11 cellular contexts compared by ENCODE assay signal in the genomic region with DNA sequence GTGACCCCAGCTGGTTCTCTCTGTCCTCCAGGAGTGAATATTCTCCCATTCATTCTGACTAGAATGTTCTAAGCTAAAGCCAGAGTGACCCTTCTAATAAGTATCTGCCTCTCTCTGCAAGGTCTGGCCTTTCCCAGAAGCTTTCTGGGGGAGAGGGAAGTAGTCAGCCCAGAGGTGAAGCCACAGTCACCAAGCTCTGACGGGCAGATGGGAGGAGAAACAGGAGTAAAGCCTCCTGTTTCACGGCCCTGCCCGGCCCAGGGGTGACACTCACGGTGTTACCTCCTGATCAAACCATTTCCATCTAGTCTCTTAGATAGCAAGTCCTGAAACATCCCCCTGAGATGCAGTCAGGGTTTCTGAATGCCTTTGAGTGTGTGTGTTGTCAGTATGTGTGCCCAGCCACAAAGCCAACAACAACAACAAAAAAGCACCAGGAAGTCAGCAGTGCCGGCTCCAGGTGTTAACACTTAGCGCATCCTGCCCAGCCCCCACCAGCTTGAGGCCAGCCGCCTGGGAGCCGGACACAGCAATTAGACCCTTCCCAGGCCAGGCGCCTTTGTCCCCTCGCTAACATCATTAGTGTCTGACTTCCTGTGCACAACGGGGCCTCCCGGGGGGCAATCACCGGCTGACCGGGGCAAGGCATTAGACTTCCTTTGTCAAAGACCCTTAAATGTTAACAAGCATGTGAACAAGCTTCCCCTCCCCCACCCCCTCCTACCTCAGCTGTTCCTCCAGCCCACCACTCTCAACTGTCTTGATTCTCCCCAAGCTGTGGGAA. TPM values are rescaled to one million over a fixed set of nuclear protein-coding genes. Genes with fewer than 3 reads are reported as not detected.
DNase-seq lines count a peak whose midpoint lies in the region; ATAC-seq and TF ChIP-seq lines count a peak whose summit lies in the region.
"Had no signal": no experiment of that assay in that cellular context is flagged by ENCODE, and none has a peak within 500 bp of the region (broad histone marks: within the 10 kb centered on the region; RNA-seq: fewer than 3 reads in every experiment).

No MANE protein-coding gene starts in this region.

- peak in 1 of 2 donors; percentile 46 for TF ChIP-seq EP300 in tibial nerve (IDR thresholded peaks at IDR 0.05)

- H3K36me3 ChIP-seq in heart right ventricle (no peaks in the 10 kb centered on the region), right atrium auricular region (no peaks in the 10 kb centered on the region), SJCRH30 (no peaks in the 10 kb centered on the region), iPS-15b (ENCODE audit: control insufficient read depth, insufficient read depth, low read length) (no peaks in the 10 kb centered on the region), tibial nerve (no peaks in the 10 kb centered on the region)

- DNase-seq in heart right ventricle (peak; percentile 21 to 43), right atrium auricular region (ENCODE audit: low spot score) (no peak), SJCRH30 (peak; percentile 83 to 89), tibial nerve (ENCODE audit: low spot score in 2 of 2) (peak; percentile 51 to 55), OCI-M2 (lab: John Stamatoyannopoulos, UW; ENCODE audit: unreplicated experiment) (no peak)
- no peak for DNase-seq in activated T-helper 1 cell treated with anti-CD3 and anti-CD28 coated beads, Interleukin-12 subunit alpha, Interleukin-12 subunit beta, Interleukin-2, Interleukin-4 antibody, amounts not matched to agents 30 ng/mL and 10 ng/mL and 1 ng/mL, durations not matched to agents 14 hours and 24 hours and 36 hours (ENCODE audit: low spot score)
- DNase-seq: activated T-cell treated with anti-CD3 and anti-CD28 coated beads, Interleukin-2, amount 50 U/mL, for 48 hours; NCI-H524; T-helper 9 cell had no signal

- TF ChIP-seq CTCF in heart right ventricle (IDR thresholded peaks at IDR 0.05), result no peak
- TF ChIP-seq CTCF in right atrium auricular region (IDR thresholded peaks at IDR 0.05), result no peak
- no peak for TF ChIP-seq CTCF in tibial nerve (IDR thresholded peaks at IDR 0.05)

- H3K4me3 ChIP-seq in heart right ventricle, result no peak overlapping the region
- no peak overlapping the region for H3K4me3 ChIP-seq in right atrium auricular region
- 0 out of 2 replicates have a peak overlapping the region, but pooled peaks have one; percentile 1 for H3K4me3 ChIP-seq in SJCRH30
- peak overlapping the region; percentile 6 for H3K4me3 ChIP-seq in iPS-15b (ENCODE audit: low read depth, low read length)
- H3K4me3 ChIP-seq in tibial nerve, result no peak overlapping the region

- H3K9me3 Mint-ChIP-seq in activated T-helper 1 cell treated with anti-CD3 and anti-CD28 coated beads, Interleukin-12 subunit alpha, Interleukin-12 subunit beta, Interleukin-2, Interleukin-4 antibody, amounts not matched to agents 30 ng/mL and 10 ng/mL and 1 ng/mL, durations not matched to agents 14 hours and 24 hours and 36 hours, result no peaks in the 10 kb centered on the region

- H3K4me1 ChIP-seq in heart right ventricle, result peaks cover 0 to 59% (median 13%) of the 10 kb centered on the region in 9 donors
- H3K4me1 ChIP-seq in right atrium auricular region, result peaks cover 0 to 4% of the 10 kb centered on the region in 2 donors
- H3K4me1 ChIP-seq in SJCRH30, result peaks cover 57% of the 10 kb centered on the region
- H3K4me1 ChIP-seq in iPS-15b (ENCODE audit: control insufficient read depth, insufficient read depth, low read length), result peaks cover 38% of the 10 kb centered on the region
- peaks cover 0 to 37% (median 3%) of the 10 kb centered on the region in 4 donors for H3K4me1 ChIP-seq in tibial nerve

- peak; percentile 7 to 78 (median 56) for ATAC-seq in heart right ventricle
- no peak for ATAC-seq in activated CD4-positive, CD25-positive, alpha-beta regulatory T cell treated with anti-CD3 and anti-CD28 coated beads, Interleukin-2, amount 50 U/mL, for 24 hours

- intact Hi-C loops in heart right ventricle (cut with DNase I), result no loop called here
- intact Hi-C loops in activated T-helper 1 cell treated with anti-CD3 and anti-CD28 coated beads, Interleukin-12 subunit alpha, Interleukin-12 subunit beta, Interleukin-2, Interleukin-4 antibody, amounts not matched to agents 30 ng/mL and 10 ng/mL and 1 ng/mL, durations not matched to agents 14 hours and 24 hours and 36 hours (cut with micrococcal nuclease), result no loop called here

- H3K4me3 Mint-ChIP-seq in activated T-helper 1 cell treated with anti-CD3 and anti-CD28 coated beads, Interleukin-12 subunit alpha, Interleukin-12 subunit beta, Interleukin-2, Interleukin-4 antibody, amounts not matched to agents 30 ng/mL and 10 ng/mL and 1 ng/mL, durations not matched to agents 14 hours and 24 hours and 36 hours, result no peak overlapping the region

- H3K27ac ChIP-seq in heart right ventricle (peak overlapping the region in 5 of 10 donors; percentile 4 to 55 (median 31)), right atrium auricular region (no peak overlapping the region), SJCRH30 (peak overlapping the region; percentile 100), tibial nerve (peak overlapping the region in 2 of 4 donors; percentile 49 to 75)

- no peaks in the 10 kb centered on the region for H3K27me3 ChIP-seq in heart right ventricle
- no peaks in the 10 kb centered on the region for H3K27me3 ChIP-seq in right atrium auricular region
- no peaks in the 10 kb centered on the region for H3K27me3 ChIP-seq in SJCRH30
- peaks cover 4% of the 10 kb centered on the region for H3K27me3 ChIP-seq in iPS-15b (ENCODE audit: control insufficient read depth, insufficient read depth, low read length)
- no peaks in the 10 kb centered on the region for H3K27me3 ChIP-seq in tibial nerve

- H3K9me3 ChIP-seq in heart right ventricle (no peaks in the 10 kb centered on the region), right atrium auricular region (no peaks in the 10 kb centered on the region), SJCRH30 (replicated peaks) (no peaks in the 10 kb centered on the region), iPS-15b (ENCODE audit: control insufficient read depth, insufficient read depth, low read length) (no peaks in the 10 kb centered on the region), tibial nerve (no peaks in the 10 kb centered on the region)

- TF ChIP-seq POLR2A in tibial nerve (IDR thresholded peaks at IDR 0.05), result no peak

- no peak overlapping the region for H3K27ac Mint-ChIP-seq in activated T-helper 1 cell treated with anti-CD3 and anti-CD28 coated beads, Interleukin-12 subunit alpha, Interleukin-12 subunit beta, Interleukin-2, Interleukin-4 antibody, amounts not matched to agents 30 ng/mL and 10 ng/mL and 1 ng/mL, durations not matched to agents 14 hours and 24 hours and 36 hours

- no peaks in the 10 kb centered on the region for H3K36me3 Mint-ChIP-seq in activated T-helper 1 cell treated with anti-CD3 and anti-CD28 coated beads, Interleukin-12 subunit alpha, Interleukin-12 subunit beta, Interleukin-2, Interleukin-4 antibody, amounts not matched to agents 30 ng/mL and 10 ng/mL and 1 ng/mL, durations not matched to agents 14 hours and 24 hours and 36 hours (ENCODE audit: low read depth)

- no peak overlapping the region for H3K9ac ChIP-seq in iPS-15b (ENCODE audit: low read depth, low read length)

- 24 to 39% methylated on average over 14 of the region's 14 CpGs for WGBS in heart right ventricle, 2 donors
- 29 to 50% methylated on average over 9 to 14 of the region's 14 CpGs for WGBS in tibial nerve, 2 donors

- H3K27me3 Mint-ChIP-seq in activated T-helper 1 cell treated with anti-CD3 and anti-CD28 coated beads, Interleukin-12 subunit alpha, Interleukin-12 subunit beta, Interleukin-2, Interleukin-4 antibody, amounts not matched to agents 30 ng/mL and 10 ng/mL and 1 ng/mL, durations not matched to agents 14 hours and 24 hours and 36 hours (ENCODE audit: insufficient read depth), result peaks cover 14% of the 10 kb centered on the region

- no peaks in the 10 kb centered on the region for H3K4me1 Mint-ChIP-seq in activated T-helper 1 cell treated with anti-CD3 and anti-CD28 coated beads, Interleukin-12 subunit alpha, Interleukin-12 subunit beta, Interleukin-2, Interleukin-4 antibody, amounts not matched to agents 30 ng/mL and 10 ng/mL and 1 ng/mL, durations not matched to agents 14 hours and 24 hours and 36 hours (ENCODE audit: low read depth)

RNA-seq across cellular contexts. Expression of gene IL17RD, which starts 34.5 kb away (rescaled TPM):
- total RNA-seq in heart right ventricle, result 10 to 100 TPM in 2 of 10 donors, 1 to 10 TPM in 8; 3.3 to 15.6 (median 6.0) TPM
- 1 to 10 TPM; 1.3 TPM for polyA plus RNA-seq in heart right ventricle
- 1 to 10 TPM; 2.1 to 2.8 TPM for total RNA-seq in right atrium auricular region
- total RNA-seq in SJCRH30 (2014; rRNA removed; shearing (Covaris generic)), result 36.0 and 38.4 TPM in 2 replicates
- total RNA-seq in tibial nerve, result 10 to 100 TPM in 3 of 4 donors, 1 to 10 TPM in 1; 9.8 to 13.8 (median 10.1) TPM
- total RNA-seq in activated T-helper 1 cell treated with anti-CD3 and anti-CD28 coated beads, Interleukin-12 subunit alpha, Interleukin-12 subunit beta, Interleukin-2, Interleukin-4 antibody, amounts not matched to agents 30 ng/mL and 10 ng/mL and 1 ng/mL, durations not matched to agents 14 hours and 24 hours and 36 hours, result 0.15 TPM in 1 of 2 replicates, not detected in the other

Comparison
In these comparisons a context has a peak if more than half of its experiments do, and no peak if none do; other contexts are left out.
1. DNase-seq: peak in heart right ventricle (2 of 2), SJCRH30 (2 of 2) and tibial nerve (2 of 2); none in right atrium auricular region (single experiment), activated T-helper 1 cell treated with anti-CD3 and anti-CD28 coated beads, Interleukin-12 subunit alpha, Interleukin-12 subunit beta, Interleukin-2, Interleukin-4 antibody, amounts not matched to agents 30 ng/mL and 10 ng/mL and 1 ng/mL, durations not matched to agents 14 hours and 24 hours and 36 hours (single experiment) and OCI-M2 (single experiment).
2. ATAC-seq: peak in heart right ventricle (8 of 8); none in activated CD4-positive, CD25-positive, alpha-beta regulatory T cell treated with anti-CD3 and anti-CD28 coated beads, Interleukin-2, amount 50 U/mL, for 24 hours (0 of 2).
3. H3K4me3 ChIP-seq: peak in SJCRH30 (single experiment) and iPS-15b (single experiment); none in heart right ventricle (0 of 10), right atrium auricular region (0 of 2) and tibial nerve (0 of 4).